ENCODE assay signal across 14 cellular contexts in genomic region chr15:49895337-49896223, GRCh38.
DNase-seq lines count a peak whose midpoint lies in the region; ATAC-seq and TF ChIP-seq lines count a peak whose summit lies in the region.
"Had no signal": no experiment of that assay in that cellular context is flagged by ENCODE, and none has a peak within 500 bp of the region (broad histone marks: within the 10 kb centered on the region; RNA-seq: fewer than 3 reads in every experiment).

No MANE protein-coding gene starts in this region.

- no peaks in the 10 kb centered on the region for H3K9me3 Mint-ChIP-seq in GM23338
- H3K9me3 Mint-ChIP-seq: naive thymus-derived CD4-positive, alpha-beta T cell had no signal

- intact Hi-C loops in psoas muscle (cut with DNase I): no loop called here

- H3K9me3 ChIP-seq in iPS-20b (ENCODE audit: insufficient read depth, low read depth, low read length) (no peaks in the 10 kb centered on the region), psoas muscle (no peaks in the 10 kb centered on the region), Karpas-422 (ENCODE audit: low read length) (no peaks in the 10 kb centered on the region)
- H3K9me3 ChIP-seq: BLaER1 treated with 17β-estradiol and CSF1 and Interleukin-3, amounts not matched to agents 10 nM and 100 nM had no signal

- H3K36me3 ChIP-seq in GM23338 (ENCODE audit: insufficient read depth) (no peaks in the 10 kb centered on the region), iPS-20b (ENCODE audit: insufficient read depth, low read depth, low read length) (no peaks in the 10 kb centered on the region), psoas muscle (ENCODE audit: insufficient read depth in 1 of 2, low read depth in 1 of 2) (no peaks in the 10 kb centered on the region), Karpas-422 (ENCODE audit: insufficient read depth, low read length) (no peaks in the 10 kb centered on the region)

- no peaks in the 10 kb centered on the region for H3F3A ChIP-seq in GM23338 (replicated peaks; ENCODE audit: low read depth)

- H3K4me3 ChIP-seq in GM23338 (peak overlapping the region; percentile 1; the same call in 1 of the 2 replicates), astrocyte of the spinal cord (ENCODE audit: low read depth, low read length) (no peak overlapping the region), iPS-20b (ENCODE audit: low read length) (peak overlapping the region; percentile 42; the same call in 1 of the 2 replicates), psoas muscle (no peak overlapping the region), Karpas-422 (ENCODE audit: low read length) (no peak overlapping the region)
- H3K4me3 ChIP-seq: BLaER1 treated with 17β-estradiol and CSF1 and Interleukin-3, amounts not matched to agents 10 nM and 100 nM had no signal

- ATAC-seq in GM23338 (peak; percentile 80), psoas muscle (no peak), HG02588 (IDR thresholded peaks at IDR 0.05; ENCODE audit: unreplicated experiment) (no peak), GM18861 (IDR thresholded peaks at IDR 0.05; ENCODE audit: unreplicated experiment) (no peak)
- ATAC-seq: naive thymus-derived CD4-positive, alpha-beta T cell had no signal

- H3K9me2 ChIP-seq in GM23338 (ENCODE audit: insufficient read depth) (0 out of 2 replicates have a peak, but pooled peaks cover 10% of the 10 kb centered on the region), Karpas-422 (replicated peaks; ENCODE audit: insufficient read depth, low read length) (no peaks in the 10 kb centered on the region)

- H3K4me2 ChIP-seq in GM23338 (peak overlapping the region; percentile 22), Karpas-422 (ENCODE audit: low read depth, low read length, poor library complexity, severe bottlenecking) (no peak overlapping the region)
- H3K4me2 ChIP-seq: BLaER1 treated with 17β-estradiol and CSF1 and Interleukin-3, amounts not matched to agents 10 nM and 100 nM had no signal

- no peaks in the 10 kb centered on the region for H3K36me3 Mint-ChIP-seq in GM23338 (ENCODE audit: low read depth)

- H3K4me1 ChIP-seq in GM23338 (ENCODE audit: insufficient read depth) (peaks cover 27% of the 10 kb centered on the region), iPS-20b (ENCODE audit: insufficient read depth, low read length) (peaks cover 14% of the 10 kb centered on the region; the same call in 1 of the 2 replicates), psoas muscle (no peaks in the 10 kb centered on the region), Karpas-422 (ENCODE audit: low read length) (no peaks in the 10 kb centered on the region)
- H3K4me1 ChIP-seq: BLaER1 treated with 17β-estradiol and CSF1 and Interleukin-3, amounts not matched to agents 10 nM and 100 nM had no signal

- H3K79me2 ChIP-seq in GM23338 (replicated peaks; ENCODE audit: insufficient read depth): no peaks in the 10 kb centered on the region
- H3K79me2 ChIP-seq in Karpas-422 (ENCODE audit: low read length): no peaks in the 10 kb centered on the region

- no peaks in the 10 kb centered on the region for H3K27me3 Mint-ChIP-seq in GM23338 (ENCODE audit: insufficient read depth, low read depth, poor library complexity)

- H3K4me3 Mint-ChIP-seq in GM23338: peak overlapping the region; percentile 19; the same call in 1 of the 3 replicates
- H3K4me3 Mint-ChIP-seq: naive thymus-derived CD4-positive, alpha-beta T cell had no signal

- H2AFZ ChIP-seq in GM23338 (peak overlapping the region; percentile 0; the same call in 1 of the 2 replicates), Karpas-422 (ENCODE audit: low read length) (no peak overlapping the region)

- peak overlapping the region; percentile 4; the same call in 1 of the 2 replicates for H3K27ac ChIP-seq in GM23338 (ENCODE audit: low read depth)
- H3K27ac ChIP-seq in iPS-20b (ENCODE audit: low read length): no peak overlapping the region
- peak overlapping the region; percentile 27 for H3K27ac ChIP-seq in psoas muscle
- H3K27ac ChIP-seq in Karpas-422 (ENCODE audit: low read length): no peak overlapping the region
- H3K27ac ChIP-seq: BLaER1 treated with 17β-estradiol and CSF1 and Interleukin-3, amounts not matched to agents 10 nM and 100 nM had no signal

- TF ChIP-seq CTCF in GM23338 (conservative IDR thresholded peaks at IDR 0.05; ENCODE audit: low read depth in 2 of 2): no peak
- no peak for TF ChIP-seq CTCF in astrocyte of the spinal cord (IDR thresholded peaks at IDR 0.05; ENCODE audit: low read depth, low read length)
- TF ChIP-seq CTCF in psoas muscle (IDR thresholded peaks at IDR 0.05): no peak

- peak; percentile 49 for DNase-seq in GM23338 (ENCODE audit: low spot score)
- DNase-seq in astrocyte of the spinal cord (ENCODE audit: low read depth, low spot score): peak; percentile 74
- DNase-seq in psoas muscle: no peak
- no peak for DNase-seq in Karpas-422
- DNase-seq in NCI-H510A (lab: John Stamatoyannopoulos, UW): no peak
- DNase-seq: effector CD4-positive, alpha-beta T cell; EL; KBM-7; naive thymus-derived CD4-positive, alpha-beta T cell; NCI-H1694 had no signal

- WGBS in psoas muscle, 3 donors: 38 to 50% (median 41%) methylated on average over 6 of the region's 6 CpGs

- no peaks in the 10 kb centered on the region for H4K20me1 ChIP-seq in GM23338 (replicated peaks; ENCODE audit: insufficient read depth)
- H4K20me1 ChIP-seq in Karpas-422 (ENCODE audit: insufficient read depth, low read depth, low read length): no peaks in the 10 kb centered on the region
- H4K20me1 ChIP-seq: BLaER1 treated with 17β-estradiol and CSF1 and Interleukin-3, amounts not matched to agents 10 nM and 100 nM had no signal

- H3K27me3 ChIP-seq in GM23338 (ENCODE audit: insufficient read depth): no peaks in the 10 kb centered on the region
- no peaks in the 10 kb centered on the region for H3K27me3 ChIP-seq in iPS-20b (ENCODE audit: insufficient read depth, low read length)
- H3K27me3 ChIP-seq in psoas muscle (ENCODE audit: insufficient read depth in 3 of 3, low read length in 2 of 3): no peaks in the 10 kb centered on the region
- H3K27me3 ChIP-seq in Karpas-422 (ENCODE audit: low read length): no peaks in the 10 kb centered on the region
- H3K27me3 ChIP-seq: BLaER1 treated with 17β-estradiol and CSF1 and Interleukin-3, amounts not matched to agents 10 nM and 100 nM had no signal

- in situ Hi-C loops in astrocyte of the spinal cord (cut with HindIII; ENCODE audit: low sequenced_read_pairs): no loop called here

- H3K4me1 Mint-ChIP-seq in GM23338: peaks cover 30% of the 10 kb centered on the region
- H3K4me1 Mint-ChIP-seq: naive thymus-derived CD4-positive, alpha-beta T cell had no signal

- H3K9ac ChIP-seq in iPS-20b (ENCODE audit: low read depth, low read length) (peak overlapping the region; percentile 10; the same call in 1 of the 2 replicates), Karpas-422 (ENCODE audit: low read length) (no peak overlapping the region)
- H3K9ac ChIP-seq: BLaER1 treated with 17β-estradiol and CSF1 and Interleukin-3, amounts not matched to agents 10 nM and 100 nM had no signal

- peak overlapping the region; percentile 87 for H3K27ac Mint-ChIP-seq in GM23338
- H3K27ac Mint-ChIP-seq: naive thymus-derived CD4-positive, alpha-beta T cell had no signal

TF ChIP-seq in GM23338, 12 proteins besides CTCF, POLR2A, EP300 and RAD21 (continues in another document):
- TF ChIP-seq ZNF331 (CRISPR knock-in tag; IDR thresholded peaks at IDR 0.05; ENCODE audit: low read depth): no peak

Comparison
In these comparisons a context has a peak if more than half of its experiments do, and no peak if none do; other contexts are left out.
1. DNase-seq: peak in GM23338 (single experiment) and astrocyte of the spinal cord (single experiment); none in psoas muscle (0 of 2), Karpas-422 (single experiment) and NCI-H510A (single experiment).
2. H3K27ac ChIP-seq: peak in GM23338 (single experiment) and psoas muscle (single experiment); none in iPS-20b (single experiment) and Karpas-422 (single experiment).
3. H3K4me3 ChIP-seq: peak in GM23338 (single experiment) and iPS-20b (single experiment); none in astrocyte of the spinal cord (single experiment), psoas muscle (single experiment) and Karpas-422 (single experiment).